28 cellular contexts compared by ENCODE assay signal in genomic region chr5:164746723-164747122, GRCh38.
DNase-seq lines count a peak whose midpoint lies in the region; ATAC-seq and TF ChIP-seq lines count a peak whose summit lies in the region.
"Had no signal": no experiment of that assay in that cellular context is flagged by ENCODE, and none has a peak within 500 bp of the region (broad histone marks: within the 10 kb centered on the region; RNA-seq: fewer than 3 reads in every experiment).

No MANE protein-coding gene starts in this region.

- H3K27me3 ChIP-seq in MM.1S (replicated peaks; ENCODE audit: insufficient read depth, low read length) (no peaks in the 10 kb centered on the region), smooth muscle cell (ENCODE audit: low read depth) (no peaks in the 10 kb centered on the region)
- H3K27me3 ChIP-seq: BLaER1 treated with 17β-estradiol and CSF1 and Interleukin-3, amounts not matched to agents 10 nM and 100 nM; Peyer's patch had no signal

- H2AFZ ChIP-seq in MM.1S (ENCODE audit: low read length) (0 out of 2 replicates have a peak overlapping the region, but pooled peaks have one; percentile 6), smooth muscle cell (ENCODE audit: low read depth) (peak overlapping the region; percentile 18)

- no peaks in the 10 kb centered on the region for H3K79me2 ChIP-seq in MM.1S (ENCODE audit: low read length)
- no peaks in the 10 kb centered on the region for H3K79me2 ChIP-seq in smooth muscle cell (ENCODE audit: low read depth)

- intact Hi-C loops in activated CD4-positive, alpha-beta memory T cell treated with anti-CD3 and anti-CD28 coated beads for 36 hours (cut with micrococcal nuclease), result no loop called here

- POLR2A ChIA-PET in activated CD4-positive, alpha-beta memory T cell treated with anti-CD3 and anti-CD28 coated beads for 36 hours (lab: Charles Lee), result no interaction called here
- POLR2A ChIA-PET in activated CD4-positive, alpha-beta T cell treated with anti-CD3 and anti-CD28 coated beads, Interleukin-2, amount 10 ng/mL, durations not matched to agents 7 days and 5 days (lab: Charles Lee), result no interaction called here

- TF ChIP-seq CTCF in MM.1S (IDR thresholded peaks at IDR 0.05; ENCODE audit: low read length) (no peak), smooth muscle cell (IDR thresholded peaks at IDR 0.05; ENCODE audit: borderline replicate concordance, insufficient read depth, poor library complexity, severe bottlenecking) (no peak)

- H3K4me1 Mint-ChIP-seq in activated CD4-positive, alpha-beta memory T cell treated with anti-CD3 and anti-CD28 coated beads for 36 hours (ENCODE audit: low read depth), result no peaks in the 10 kb centered on the region
- H3K4me1 Mint-ChIP-seq in activated CD4-positive, alpha-beta T cell treated with anti-CD3 and anti-CD28 coated beads, Interleukin-2, amount 10 ng/mL, durations not matched to agents 7 days and 5 days, result peaks cover 9% of the 10 kb centered on the region
- H3K4me1 Mint-ChIP-seq: CD4-positive, alpha-beta memory T cell; T-helper 17 cell had no signal

- no peaks in the 10 kb centered on the region for H3K36me3 ChIP-seq in MM.1S (replicated peaks; ENCODE audit: insufficient read depth, low read length)
- H3K36me3 ChIP-seq in smooth muscle cell (ENCODE audit: low read depth), result no peaks in the 10 kb centered on the region
- H3K36me3 ChIP-seq: BLaER1 treated with 17β-estradiol and CSF1 and Interleukin-3, amounts not matched to agents 10 nM and 100 nM; Peyer's patch had no signal

- DNase-seq in MM.1S, result peak; percentile 19
- DNase-seq in smooth muscle cell (lab: John Stamatoyannopoulos, UW; ENCODE audit: unreplicated experiment), result no peak
- DNase-seq in activated CD4-positive, alpha-beta memory T cell treated with anti-CD3 and anti-CD28 coated beads for 36 hours, result no peak
- no peak for DNase-seq in activated CD4-positive, alpha-beta T cell treated with anti-CD3 and anti-CD28 coated beads, Interleukin-2, amount 10 ng/mL, durations not matched to agents 7 days and 5 days
- DNase-seq: AML-193; CD4-positive, alpha-beta memory T cell; COR-L47; Kasumi-1; NCI-H1048; NCI-H1417; NCI-H187; NCI-H2081 treated with DMSO at 0.1 percent for 48 hours; NCI-H2171; NCI-H226; NCI-H510A; NCI-H69; OCI-M1; Peyer's patch; SHP77 treated with DMSO at 0.1 percent for 48 hours; T-helper 17 cell had no signal

- peak; percentile 28 for ATAC-seq in GM18868 (IDR thresholded peaks at IDR 0.05; ENCODE audit: unreplicated experiment)
- ATAC-seq in GM21786 (IDR thresholded peaks at IDR 0.05; ENCODE audit: unreplicated experiment), result peak; percentile 17
- ATAC-seq in GM18870 (IDR thresholded peaks at IDR 0.05; ENCODE audit: unreplicated experiment), result no peak
- ATAC-seq: A549, HCT116, HepG2, T-helper 17 cell had no signal

- no peaks in the 10 kb centered on the region for H3K27me3 Mint-ChIP-seq in activated CD4-positive, alpha-beta memory T cell treated with anti-CD3 and anti-CD28 coated beads for 36 hours
- no peaks in the 10 kb centered on the region for H3K27me3 Mint-ChIP-seq in activated CD4-positive, alpha-beta T cell treated with anti-CD3 and anti-CD28 coated beads, Interleukin-2, amount 10 ng/mL, durations not matched to agents 7 days and 5 days
- H3K27me3 Mint-ChIP-seq: CD4-positive, alpha-beta memory T cell; T-helper 17 cell had no signal

- H3K9me3 ChIP-seq in MM.1S (replicated peaks; ENCODE audit: insufficient read depth, low read length) (no peaks in the 10 kb centered on the region), smooth muscle cell (replicated peaks; ENCODE audit: low read depth) (no peaks in the 10 kb centered on the region)
- H3K9me3 ChIP-seq: A549; BLaER1 treated with 17β-estradiol and CSF1 and Interleukin-3, amounts not matched to agents 10 nM and 100 nM; Peyer's patch had no signal

- H3K4me1 ChIP-seq in MM.1S (ENCODE audit: low read length), result peaks cover 36% of the 10 kb centered on the region
- H3K4me1 ChIP-seq in smooth muscle cell (ENCODE audit: low read depth), result no peaks in the 10 kb centered on the region
- H3K4me1 ChIP-seq: A549, Peyer's patch had no signal

- H3K27ac ChIP-seq in MM.1S (ENCODE audit: low read length), result peak overlapping the region; percentile 21; the same call in 1 of the 2 replicates
- no peak overlapping the region for H3K27ac ChIP-seq in smooth muscle cell (ENCODE audit: low read depth)
- H3K27ac ChIP-seq: A549; BLaER1 treated with 17β-estradiol and CSF1 and Interleukin-3, amounts not matched to agents 10 nM and 100 nM; Peyer's patch; SK-N-MC had no signal

- no peaks in the 10 kb centered on the region for H3K36me3 Mint-ChIP-seq in activated CD4-positive, alpha-beta memory T cell treated with anti-CD3 and anti-CD28 coated beads for 36 hours
- H3K36me3 Mint-ChIP-seq in activated CD4-positive, alpha-beta T cell treated with anti-CD3 and anti-CD28 coated beads, Interleukin-2, amount 10 ng/mL, durations not matched to agents 7 days and 5 days (ENCODE audit: low read depth), result no peaks in the 10 kb centered on the region
- H3K36me3 Mint-ChIP-seq: CD4-positive, alpha-beta memory T cell had no signal

- H3F3A ChIP-seq in MM.1S (ENCODE audit: insufficient read depth, low read length), result peaks cover 14% of the 10 kb centered on the region
- H3F3A ChIP-seq in smooth muscle cell (ENCODE audit: low read depth), result no peaks in the 10 kb centered on the region

- H3K9ac ChIP-seq in MM.1S (ENCODE audit: low read length), result no peak overlapping the region
- H3K9ac ChIP-seq in smooth muscle cell (ENCODE audit: low read depth), result no peak overlapping the region
- H3K9ac ChIP-seq: BLaER1 treated with 17β-estradiol and CSF1 and Interleukin-3, amounts not matched to agents 10 nM and 100 nM had no signal

- H4K20me1 ChIP-seq in MM.1S (ENCODE audit: insufficient read depth, low read length) (no peaks in the 10 kb centered on the region), smooth muscle cell (ENCODE audit: low read depth) (no peaks in the 10 kb centered on the region)
- H4K20me1 ChIP-seq: BLaER1 treated with 17β-estradiol and CSF1 and Interleukin-3, amounts not matched to agents 10 nM and 100 nM had no signal

- no peak overlapping the region for H3K4me3 ChIP-seq in MM.1S (ENCODE audit: low read length)
- no peak overlapping the region for H3K4me3 ChIP-seq in smooth muscle cell
- H3K4me3 ChIP-seq: A549; BLaER1 treated with 17β-estradiol and CSF1 and Interleukin-3, amounts not matched to agents 10 nM and 100 nM; Peyer's patch; SK-N-MC had no signal

- no peak overlapping the region for H3K4me3 Mint-ChIP-seq in activated CD4-positive, alpha-beta memory T cell treated with anti-CD3 and anti-CD28 coated beads for 36 hours
- no peak overlapping the region for H3K4me3 Mint-ChIP-seq in activated CD4-positive, alpha-beta T cell treated with anti-CD3 and anti-CD28 coated beads, Interleukin-2, amount 10 ng/mL, durations not matched to agents 7 days and 5 days
- H3K4me3 Mint-ChIP-seq: CD4-positive, alpha-beta memory T cell; T-helper 17 cell had no signal

- CTCF ChIA-PET in activated CD4-positive, alpha-beta memory T cell treated with anti-CD3 and anti-CD28 coated beads for 36 hours (lab: Charles Lee), result no interaction called here
- CTCF ChIA-PET in activated CD4-positive, alpha-beta T cell treated with anti-CD3 and anti-CD28 coated beads, Interleukin-2, amount 10 ng/mL, durations not matched to agents 7 days and 5 days (lab: Charles Lee), result no interaction called here

- no peak overlapping the region for H3K27ac Mint-ChIP-seq in activated CD4-positive, alpha-beta memory T cell treated with anti-CD3 and anti-CD28 coated beads for 36 hours
- no peak overlapping the region for H3K27ac Mint-ChIP-seq in activated CD4-positive, alpha-beta T cell treated with anti-CD3 and anti-CD28 coated beads, Interleukin-2, amount 10 ng/mL, durations not matched to agents 7 days and 5 days
- H3K27ac Mint-ChIP-seq: CD4-positive, alpha-beta memory T cell; T-helper 17 cell had no signal

- H3K9me3 Mint-ChIP-seq in activated CD4-positive, alpha-beta memory T cell treated with anti-CD3 and anti-CD28 coated beads for 36 hours, result peaks cover 7% of the 10 kb centered on the region
- no peaks in the 10 kb centered on the region for H3K9me3 Mint-ChIP-seq in activated CD4-positive, alpha-beta T cell treated with anti-CD3 and anti-CD28 coated beads, Interleukin-2, amount 10 ng/mL, durations not matched to agents 7 days and 5 days

- peak overlapping the region; percentile 17; the same call in 1 of the 2 replicates for H3K4me2 ChIP-seq in MM.1S (ENCODE audit: low read depth, low read length)
- H3K4me2 ChIP-seq in smooth muscle cell, result no peak overlapping the region
- H3K4me2 ChIP-seq: A549; BLaER1 treated with 17β-estradiol and CSF1 and Interleukin-3, amounts not matched to agents 10 nM and 100 nM had no signal

- no peaks in the 10 kb centered on the region for H3K9me2 ChIP-seq in MM.1S (replicated peaks; ENCODE audit: insufficient read depth, low read length)
